Comparison of ENCODE assay signal across 8 cellular contexts in the genomic region with DNA sequence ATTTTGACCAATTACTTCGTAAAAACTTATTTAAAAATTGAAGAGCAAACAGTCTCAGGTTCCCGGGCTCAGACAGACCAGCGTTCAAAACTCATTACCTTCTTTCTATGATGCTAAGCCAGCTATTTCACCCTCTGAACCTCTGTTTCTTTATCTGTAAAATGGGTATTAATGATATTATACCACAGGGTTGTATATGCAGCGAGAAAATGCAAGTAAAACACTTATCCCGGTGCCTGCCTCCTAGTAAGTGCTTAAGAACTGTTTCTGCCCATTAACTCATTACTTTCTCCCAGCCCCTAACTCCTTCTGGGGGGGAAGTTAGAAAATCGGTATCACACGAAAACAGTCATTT. TPM values are rescaled to one million over a fixed set of nuclear protein-coding genes. Genes with fewer than 3 reads are reported as not detected.
DNase-seq lines count a peak whose midpoint lies in the region; ATAC-seq and TF ChIP-seq lines count a peak whose summit lies in the region.

No MANE protein-coding gene starts in this region.

- no peak for TF ChIP-seq CTCF in heart left ventricle (IDR thresholded peaks at IDR 0.05)
- TF ChIP-seq CTCF in body of pancreas (IDR thresholded peaks at IDR 0.05): no peak
- no peak for TF ChIP-seq CTCF in upper lobe of right lung (IDR thresholded peaks at IDR 0.05)

- DNase-seq in heart left ventricle: no peak
- no peak for DNase-seq in left cardiac atrium
- no peak for DNase-seq in body of pancreas
- DNase-seq in upper lobe of right lung: no peak
- no peak for DNase-seq in G401 (ENCODE audit: low spot score)
- no peak for DNase-seq in NCI-H82 (lab: John Stamatoyannopoulos, UW)
- no peak for DNase-seq in NCI-H1436 (lab: John Stamatoyannopoulos, UW)

- H3K27ac ChIP-seq in heart left ventricle: peak overlapping the region in 10 of 12 donors; percentile 34 to 86 (median 71)
- H3K27ac ChIP-seq in body of pancreas: peak overlapping the region; percentile 55 to 91 (median 74)
- peak overlapping the region; percentile 8 for H3K27ac ChIP-seq in mesodermal cell (ENCODE audit: low read depth, low read length, severe bottlenecking)
- H3K27ac ChIP-seq in upper lobe of right lung: peak overlapping the region; percentile 63

- H3K4me3 ChIP-seq in heart left ventricle: peak overlapping the region; percentile 55 to 88 (median 78)
- H3K4me3 ChIP-seq in body of pancreas: no peak overlapping the region
- peak overlapping the region; percentile 76 for H3K4me3 ChIP-seq in mesodermal cell (ENCODE audit: extremely low read depth, insufficient read depth, low read length, poor library complexity, severe bottlenecking)
- peak overlapping the region; percentile 64 for H3K4me3 ChIP-seq in upper lobe of right lung

- TF ChIP-seq POLR2A in heart left ventricle (IDR thresholded peaks at IDR 0.05): no peak
- TF ChIP-seq POLR2A in body of pancreas (IDR thresholded peaks at IDR 0.05): no peak

- ATAC-seq in heart left ventricle: no peak
- ATAC-seq in left cardiac atrium: no peak
- no peak for ATAC-seq in body of pancreas
- ATAC-seq in upper lobe of right lung: no peak

- intact Hi-C loops in heart left ventricle (cut with DNase I): loop anchor here in 6 of 10 donors (2.0 to 10.0 kb wide), 8 partner anchors 60 to 510 kb away; partner anchors contain the start of genes EID2B (in 4 of the 6), PLEKHG2 (in 2 of the 6), EID2 (in 1 of the 6) and EIF3K (in 1 of the 6)
- intact Hi-C loops in left cardiac atrium (cut with DNase I): no loop called here
- intact Hi-C loops in body of pancreas (cut with DNase I): loop anchor here (5.0 kb wide), 1 partner anchor 197 kb away; the partner anchor contains the start of gene LRFN1
- intact Hi-C loops in upper lobe of right lung (cut with DNase I): loop anchor here (10.0 kb wide), 1 partner anchor 200 kb away; the partner anchor contains the start of gene LRFN1

- no peaks in the 10 kb centered on the region for H3K9me3 ChIP-seq in heart left ventricle
- no peaks in the 10 kb centered on the region for H3K9me3 ChIP-seq in body of pancreas
- H3K9me3 ChIP-seq in mesodermal cell (ENCODE audit: control insufficient read depth, low read length): no peaks in the 10 kb centered on the region
- no peaks in the 10 kb centered on the region for H3K9me3 ChIP-seq in upper lobe of right lung

- in situ Hi-C loops in G401 (cut with HindIII; ENCODE audit: low sequenced_read_pairs): no loop called here

- peaks cover 0 to 17% (median 0%) of the 10 kb centered on the region in 9 donors for H3K27me3 ChIP-seq in heart left ventricle
- no peaks in the 10 kb centered on the region for H3K27me3 ChIP-seq in body of pancreas
- H3K27me3 ChIP-seq in upper lobe of right lung: no peaks in the 10 kb centered on the region

- H3K4me1 ChIP-seq in heart left ventricle (peaks cover 0 to 53% (median 30%) of the 10 kb centered on the region in 12 donors), body of pancreas (peaks cover 31% of the 10 kb centered on the region), mesodermal cell (ENCODE audit: control insufficient read depth, insufficient read depth, low read length, poor library complexity, severe bottlenecking) (peaks cover 17% of the 10 kb centered on the region), upper lobe of right lung (peaks cover 19% of the 10 kb centered on the region)

- H3K36me3 ChIP-seq in heart left ventricle: no peaks in the 10 kb centered on the region
- H3K36me3 ChIP-seq in body of pancreas (replicated peaks in 1 of 2; ENCODE audit: insufficient read depth in 1 of 2, low read depth in 2 of 2): no peaks in the 10 kb centered on the region
- no peaks in the 10 kb centered on the region for H3K36me3 ChIP-seq in mesodermal cell (ENCODE audit: control insufficient read depth, insufficient read depth, low read length)
- no peaks in the 10 kb centered on the region for H3K36me3 ChIP-seq in upper lobe of right lung

- WGBS in heart left ventricle, 4 donors: 38 to 44% (median 42%) methylated on average over 7 of the region's 7 CpGs
- WGBS in body of pancreas, 2 donors: 35 to 39% methylated on average over 7 of the region's 7 CpGs
- no CpG with 5 or more reads among the region's 7 CpGs for WGBS in mesodermal cell (ENCODE audit: insufficient coverage in 2 of 2), 2 experiments

RNA-seq across cellular contexts. Expression of gene PAK4, which starts 0.4 kb away (rescaled TPM):
- total RNA-seq in heart left ventricle (10 to 100 TPM; 11.5 to 22.1 (median 16.2) TPM), left cardiac atrium (10 to 100 TPM; 15.8 to 17.2 TPM), body of pancreas (10 to 100 TPM; 18.9 to 40.2 TPM), upper lobe of right lung (72.8 TPM)
- polyA plus RNA-seq in heart left ventricle: 10 to 100 TPM in 1 of 2 donors, 1 to 10 TPM in 1; 9.5 to 25.8 TPM
- 58.9 TPM for polyA plus RNA-seq in mesodermal cell (2013, experiment 1 of 2)
- polyA plus RNA-seq in mesodermal cell (2013, experiment 2 of 2): 56.3 TPM
- 12.8 and 15.3 TPM in 2 replicates for total RNA-seq in G401 (2014; rRNA removed; shearing (Covaris generic))

RNA-seq across cellular contexts. Expression of gene ACP7, which starts 41.0 kb away (rescaled TPM):
- total RNA-seq in heart left ventricle: not detected
- not detected for polyA plus RNA-seq in heart left ventricle
- not detected for total RNA-seq in left cardiac atrium
- not detected for total RNA-seq in body of pancreas
- polyA plus RNA-seq in mesodermal cell (2013, experiment 1 of 2): not detected
- not detected for polyA plus RNA-seq in mesodermal cell (2013, experiment 2 of 2)
- not detected for total RNA-seq in upper lobe of right lung
- not detected in 2 replicates for total RNA-seq in G401 (2014; rRNA removed; shearing (Covaris generic))

Comparison
In these comparisons a context has a peak if more than half of its experiments do, and no peak if none do; other contexts are left out.
1. intact Hi-C loops: an anchor here in heart left ventricle (2.0 to 10.0 kb wide), body of pancreas (5.0 kb wide) and upper lobe of right lung (10.0 kb wide); none called in left cardiac atrium.
2. H3K27ac ChIP-seq: peak in every context shown above with its lines; median percentile 74 in body of pancreas; 71 in heart left ventricle; 63 in upper lobe of right lung; 8 in mesodermal cell.
3. H3K4me3 ChIP-seq: peak in heart left ventricle (12 of 12), mesodermal cell (single experiment) and upper lobe of right lung (single experiment); none in body of pancreas (0 of 2).